Comparison of ENCODE assay signal across 8 cellular contexts in genomic region chr19:2171349-2172145, GRCh38. TPM values are rescaled to one million over a fixed set of nuclear protein-coding genes. Genes with fewer than 3 reads are reported as not detected.
DNase-seq lines count a peak whose midpoint lies in the region; ATAC-seq lines count a peak whose summit lies in the region.

No MANE protein-coding gene starts in this region.

- peaks cover 67 to 97% (median 92%) of the 10 kb centered on the region in 10 experiments for H3K4me1 ChIP-seq in BLaER1 treated with 17β-estradiol and CSF1 and Interleukin-3, amounts not matched to agents 10 nM and 100 nM
- peaks cover 28% of the 10 kb centered on the region for H3K4me1 ChIP-seq in HUES64 (ENCODE audit: insufficient read depth, low read length)

- H3K9ac ChIP-seq in BLaER1 treated with 17β-estradiol and CSF1 and Interleukin-3, amounts not matched to agents 10 nM and 100 nM = peak overlapping the region; percentile 54 to 99 (median 96); a peak in 20 of 22 replicates
- H3K9ac ChIP-seq in HUES64 (ENCODE audit: low read depth, low read length) = peak overlapping the region; percentile 5; the same call in 1 of the 2 replicates

- peak overlapping the region; percentile 90 to 99 (median 97) for H3K4me2 ChIP-seq in BLaER1 treated with 17β-estradiol and CSF1 and Interleukin-3, amounts not matched to agents 10 nM and 100 nM

- peaks cover 80 to 100% (median 100%) of the 10 kb centered on the region in 11 experiments for H4K20me1 ChIP-seq in BLaER1 treated with 17β-estradiol and CSF1 and Interleukin-3, amounts not matched to agents 10 nM and 100 nM

- H3K4me3 ChIP-seq in BLaER1 treated with 17β-estradiol and CSF1 and Interleukin-3, amounts not matched to agents 10 nM and 100 nM = peak overlapping the region in 9 of 10 experiments; percentile 0 to 45 (median 31); a peak in 14 of 20 replicates
- H3K4me3 ChIP-seq in HUES64 (ENCODE audit: low read length) = no peak overlapping the region

- H3K27me3 ChIP-seq in BLaER1 treated with 17β-estradiol and CSF1 and Interleukin-3, amounts not matched to agents 10 nM and 100 nM = no peaks in the 10 kb centered on the region
- no peaks in the 10 kb centered on the region for H3K27me3 ChIP-seq in HUES64 (ENCODE audit: insufficient read depth, low read length)

- H3K9me3 ChIP-seq in BLaER1 treated with 17β-estradiol and CSF1 and Interleukin-3, amounts not matched to agents 10 nM and 100 nM (replicated peaks in 1 of 11) = no peaks in the 10 kb centered on the region
- H3K9me3 ChIP-seq in HUES64 (ENCODE audit: insufficient read depth, low read depth, low read length) = no peaks in the 10 kb centered on the region

- WGBS in HUES64 = 78% methylated on average over 27 of the region's 27 CpGs

- peaks cover 56% of the 10 kb centered on the region for H3K4me1 Mint-ChIP-seq in activated CD8-positive, alpha-beta memory T cell treated with anti-CD3 and anti-CD28 coated beads, Interleukin-2, amount 10 ng/mL, durations not matched to agents 7 days and 5 days

- peak overlapping the region in 9 of 11 experiments; percentile 26 to 97 (median 95); a peak in 15 of 22 replicates for H3K27ac ChIP-seq in BLaER1 treated with 17β-estradiol and CSF1 and Interleukin-3, amounts not matched to agents 10 nM and 100 nM
- peak overlapping the region; percentile 24 for H3K27ac ChIP-seq in HUES64 (ENCODE audit: low read depth, low read length)

- peak overlapping the region; percentile 57 for H3K27ac Mint-ChIP-seq in activated CD8-positive, alpha-beta memory T cell treated with anti-CD3 and anti-CD28 coated beads, Interleukin-2, amount 10 ng/mL, durations not matched to agents 7 days and 5 days

- CTCF ChIA-PET in activated CD8-positive, alpha-beta memory T cell treated with anti-CD3 and anti-CD28 coated beads, Interleukin-2, amount 10 ng/mL, durations not matched to agents 7 days and 5 days (lab: Charles Lee) = interaction anchor here (0.6 to 3.5 kb wide), 8 partner anchors 15 to 242 kb away, joined by 3 to 14 read pairs (median 3); partner anchors contain the start of gene AP3D1

- no peaks in the 10 kb centered on the region for H3K27me3 Mint-ChIP-seq in activated CD8-positive, alpha-beta memory T cell treated with anti-CD3 and anti-CD28 coated beads, Interleukin-2, amount 10 ng/mL, durations not matched to agents 7 days and 5 days

- no peak overlapping the region for H3K4me3 Mint-ChIP-seq in activated CD8-positive, alpha-beta memory T cell treated with anti-CD3 and anti-CD28 coated beads, Interleukin-2, amount 10 ng/mL, durations not matched to agents 7 days and 5 days

- peaks cover 11% of the 10 kb centered on the region for H3K36me3 Mint-ChIP-seq in activated CD8-positive, alpha-beta memory T cell treated with anti-CD3 and anti-CD28 coated beads, Interleukin-2, amount 10 ng/mL, durations not matched to agents 7 days and 5 days

- peak; percentile 86 for DNase-seq in GM19240 (ENCODE audit: insufficient read length, low spot score)
- DNase-seq in activated CD8-positive, alpha-beta memory T cell treated with anti-CD3 and anti-CD28 coated beads, Interleukin-2, amount 10 ng/mL, durations not matched to agents 7 days and 5 days = peak; percentile 88
- DNase-seq in germinal center (ENCODE audit: low spot score) = peak; percentile 84
- peak; percentile 86 for DNase-seq in stimulated activated CD4-positive, alpha-beta T cell treated with anti-CD3 and anti-CD28 coated beads, Interleukin-4, amount 100 ng/mL, for 24 hours
- DNase-seq in SKM-1 treated with dmso at 0.1 percent for 144 hours (lab: John Stamatoyannopoulos, UW; ENCODE audit: unreplicated experiment) = no peak
- no peak for DNase-seq in GM03348 (ENCODE audit: low spot score)

- peak; percentile 78 for ATAC-seq in activated CD8-positive, alpha-beta memory T cell treated with anti-CD3 and anti-CD28 coated beads, Interleukin-2, amount 10 ng/mL, durations not matched to agents 7 days and 5 days

- no peaks in the 10 kb centered on the region for H3K9me3 Mint-ChIP-seq in activated CD8-positive, alpha-beta memory T cell treated with anti-CD3 and anti-CD28 coated beads, Interleukin-2, amount 10 ng/mL, durations not matched to agents 7 days and 5 days (ENCODE audit: low read depth)

- H3K36me3 ChIP-seq in BLaER1 treated with 17β-estradiol and CSF1 and Interleukin-3, amounts not matched to agents 10 nM and 100 nM = peaks cover 16 to 43% (median 34%) of the 10 kb centered on the region in 11 experiments
- no peaks in the 10 kb centered on the region for H3K36me3 ChIP-seq in HUES64 (ENCODE audit: insufficient read depth, low read length)

RNA-seq across cellular contexts. Expression of gene DOT1L, which starts 7.8 kb away (rescaled TPM):
- 26.7 TPM for polyA plus RNA-seq in HUES64 (2013, experiment 1 of 2)
- polyA plus RNA-seq in HUES64 (2013, experiment 2 of 2) = 30.1 TPM
- total RNA-seq in activated CD8-positive, alpha-beta memory T cell treated with anti-CD3 and anti-CD28 coated beads, Interleukin-2, amount 10 ng/mL, durations not matched to agents 7 days and 5 days = 100 to 1,000 TPM in 1 of 2 experiments, 10 to 100 TPM in 1; 99.9 to 105 TPM

RNA-seq across cellular contexts. Expression of gene AP3D1, which starts 20.2 kb away (rescaled TPM):
- polyA plus RNA-seq in HUES64 (2013, experiment 1 of 2) = 105 TPM
- polyA plus RNA-seq in HUES64 (2013, experiment 2 of 2) = 103 TPM
- 100 to 1,000 TPM; 110 to 127 TPM for total RNA-seq in activated CD8-positive, alpha-beta memory T cell treated with anti-CD3 and anti-CD28 coated beads, Interleukin-2, amount 10 ng/mL, durations not matched to agents 7 days and 5 days

Comparison
In these comparisons a context has a peak if more than half of its experiments do, and no peak if none do; other contexts are left out.
1. DNase-seq: peak in GM19240 (single experiment), activated CD8-positive, alpha-beta memory T cell treated with anti-CD3 and anti-CD28 coated beads, Interleukin-2, amount 10 ng/mL, durations not matched to agents 7 days and 5 days (single experiment), germinal center (single experiment) and stimulated activated CD4-positive, alpha-beta T cell treated with anti-CD3 and anti-CD28 coated beads, Interleukin-4, amount 100 ng/mL, for 24 hours (single experiment); none in SKM-1 treated with dmso at 0.1 percent for 144 hours (single experiment) and GM03348 (single experiment).